Comparison of ENCODE assay signal across 8 cellular contexts in genomic region chr21:25639922-25640670, GRCh38. TPM values are rescaled to one million over a fixed set of nuclear protein-coding genes. Genes with fewer than 3 reads are reported as not detected.
DNase-seq lines count a peak whose midpoint lies in the region; FAIRE-seq and TF ChIP-seq lines count a peak whose summit lies in the region.

No MANE protein-coding gene starts in this region.

- no peaks in the 10 kb centered on the region for H3K36me3 ChIP-seq in brain microvascular endothelial cell (replicated peaks)
- H3K36me3 ChIP-seq in small intestine (ENCODE audit: control insufficient read depth in 2 of 2, insufficient read depth in 2 of 2, low read length in 2 of 2), result no peaks in the 10 kb centered on the region

- H3K27me3 ChIP-seq in brain microvascular endothelial cell (replicated peaks), result no peaks in the 10 kb centered on the region
- H3K27me3 ChIP-seq in small intestine (ENCODE audit: control insufficient read depth in 2 of 2, insufficient read depth in 2 of 2, low read length in 2 of 2), result peaks cover 0 to 3% of the 10 kb centered on the region in 2 donors

- TF ChIP-seq CTCF in GM13976 (IDR thresholded peaks at IDR 0.05; ENCODE audit: borderline replicate concordance, control extremely low read depth, extremely low read depth, insufficient read depth, missing control alignments) (no peak), HFF-Myc (IDR thresholded peaks at IDR 0.05; ENCODE audit: low read depth, low read length, missing control alignments) (no peak), brain microvascular endothelial cell (IDR thresholded peaks at IDR 0.05; ENCODE audit: low read depth, low read length, missing control alignments) (no peak)

- no peak for FAIRE-seq in small intestine (lab: Jason Lieb, UNC)

- H3K4me1 ChIP-seq in small intestine (ENCODE audit: control insufficient read depth in 2 of 2, insufficient read depth in 1 of 2, low read depth in 1 of 2, low read length in 1 of 2), result no peaks in the 10 kb centered on the region

- H3K4me3 ChIP-seq in HFF-Myc (replicated peaks; ENCODE audit: low read depth, low read length) (peak overlapping the region; percentile 48), brain microvascular endothelial cell (ENCODE audit: low read depth, low read length) (peak overlapping the region; percentile 68), small intestine (ENCODE audit: low read depth in 1 of 2, low read length in 2 of 2) (peak overlapping the region; percentile 27 to 38)

- in situ Hi-C loops in GM13976 (cut with MboI; ENCODE audit: low sequenced_read_pairs, unreplicated experiment), result no loop called here
- in situ Hi-C loops in brain microvascular endothelial cell (cut with HindIII; ENCODE audit: low pct_ligation_motif_present, low sequenced_read_pairs), result no loop called here

- no peak overlapping the region for H3K27ac ChIP-seq in brain microvascular endothelial cell
- H3K27ac ChIP-seq in small intestine (ENCODE audit: low read depth in 1 of 2, low read length in 1 of 2), result no peak overlapping the region

- DNase-seq in GM13976 (ENCODE audit: low spot score) (peak; percentile 58), HFF-Myc (ENCODE audit: extremely low read depth, low read depth) (no peak), NCI-H524 treated with DMSO at 0.1 percent for 48 hours (lab: John Stamatoyannopoulos, UW) (peak; percentile 62), brain microvascular endothelial cell (no peak), islet precursor cell (peak; percentile 65), small intestine (no peak), NCI-H1048 (lab: John Stamatoyannopoulos, UW) (no peak)
- DNase-seq in NK-92 treated with Interleukin-12 subunit alpha and Interleukin-12 subunit beta, amount 100 ng/mL, for 24 hours (lab: John Stamatoyannopoulos, UW), result no peak

- 1 to 3% (median 3%) methylated on average over 41 of the region's 41 CpGs for WGBS in small intestine, 3 donors

- H3K9me3 ChIP-seq in small intestine (ENCODE audit: control insufficient read depth, low read depth), result no peaks in the 10 kb centered on the region

RNA-seq across cellular contexts. Expression of gene JAM2, which starts 1.0 kb away (rescaled TPM):
- polyA plus RNA-seq in small intestine, result 10 to 100 TPM in 1 of 3 donors, under 1 TPM in 1, not detected in 1; 0.27 to 13.3 TPM

RNA-seq across cellular contexts. Expression of gene MRPL39, which starts 32.8 kb away (rescaled TPM):
- polyA plus RNA-seq in small intestine, result 10 to 100 TPM; 31.1 to 42.9 (median 31.3) TPM

Comparison
In these comparisons a context has a peak if more than half of its experiments do, and no peak if none do; other contexts are left out.
1. DNase-seq: peak in GM13976 (single experiment), NCI-H524 treated with DMSO at 0.1 percent for 48 hours (single experiment) and islet precursor cell (single experiment); none in HFF-Myc (single experiment), brain microvascular endothelial cell (single experiment), small intestine (single experiment), NCI-H1048 (single experiment) and NK-92 treated with Interleukin-12 subunit alpha and Interleukin-12 subunit beta, amount 100 ng/mL, for 24 hours (single experiment).
2. Peak in every context shown above with its lines, with median percentiles within 50 percentile points of each other: H3K4me3 ChIP-seq.